In genomic region chr4:186954506-186954905, GRCh38 we compare ENCODE assay signal across 17 cellular contexts.
DNase-seq lines count a peak whose midpoint lies in the region; ATAC-seq, FAIRE-seq and TF ChIP-seq lines count a peak whose summit lies in the region.
"Had no signal": no experiment of that assay in that cellular context is flagged by ENCODE, and none has a peak within 500 bp of the region (broad histone marks: within the 10 kb centered on the region; RNA-seq: fewer than 3 reads in every experiment).

No MANE protein-coding gene starts in this region.

- no peak overlapping the region for H3K4me3 Mint-ChIP-seq in nephron
- H3K4me3 Mint-ChIP-seq in activated naive CD8-positive, alpha-beta T cell treated with anti-CD3 and anti-CD28 coated beads, Interleukin-2, amount 50 U/mL, for 24 hours = no peak overlapping the region
- H3K4me3 Mint-ChIP-seq: CD4-positive, CD25-positive, alpha-beta regulatory T cell had no signal

- H3K9me3 ChIP-seq in left ventricle myocardium inferior (replicated peaks) (no peaks in the 10 kb centered on the region), right cardiac atrium (ENCODE audit: control insufficient read depth, low read length) (no peaks in the 10 kb centered on the region)
- H3K9me3 ChIP-seq: MG63 had no signal

- H3K4me1 ChIP-seq in left ventricle myocardium inferior (no peaks in the 10 kb centered on the region), right cardiac atrium (ENCODE audit: control insufficient read depth, insufficient read depth, low read length) (no peaks in the 10 kb centered on the region), mesendoderm (ENCODE audit: control insufficient read depth, low read depth, low read length) (no peaks in the 10 kb centered on the region)

- H2AK5ac ChIP-seq in mesendoderm (ENCODE audit: low read length) = no peak overlapping the region

- H2BK5ac ChIP-seq in mesendoderm (ENCODE audit: low read length) = no peak overlapping the region

- FAIRE-seq in endometrium (lab: Jason Lieb, UNC) = peak; percentile 26

- intact Hi-C loops in left ventricle myocardium inferior (cut with micrococcal nuclease) = no loop called here
- intact Hi-C loops in right cardiac atrium (cut with DNase I) = no loop called here

- H3K56ac ChIP-seq in mesendoderm (ENCODE audit: low read length) = no peak overlapping the region

- H3K36me3 Mint-ChIP-seq in nephron (ENCODE audit: low read depth) = no peaks in the 10 kb centered on the region
- H3K36me3 Mint-ChIP-seq in activated naive CD8-positive, alpha-beta T cell treated with anti-CD3 and anti-CD28 coated beads, Interleukin-2, amount 50 U/mL, for 24 hours (ENCODE audit: low read depth) = no peaks in the 10 kb centered on the region
- H3K36me3 Mint-ChIP-seq: CD4-positive, CD25-positive, alpha-beta regulatory T cell had no signal

- H3K27ac Mint-ChIP-seq in nephron = peak overlapping the region in 2 of 3 experiments; percentile 24 to 63
- H3K27ac Mint-ChIP-seq in activated naive CD8-positive, alpha-beta T cell treated with anti-CD3 and anti-CD28 coated beads, Interleukin-2, amount 50 U/mL, for 24 hours = no peak overlapping the region

- H3K27ac ChIP-seq in left ventricle myocardium inferior (replicated peaks) (peak overlapping the region; percentile 18), right cardiac atrium (ENCODE audit: low read length) (no peak overlapping the region), mesendoderm (ENCODE audit: low read depth, low read length) (no peak overlapping the region)
- H3K27ac ChIP-seq: SK-N-MC had no signal

- peaks cover 21% of the 10 kb centered on the region for H3K4me1 Mint-ChIP-seq in nephron
- no peaks in the 10 kb centered on the region for H3K4me1 Mint-ChIP-seq in activated naive CD8-positive, alpha-beta T cell treated with anti-CD3 and anti-CD28 coated beads, Interleukin-2, amount 50 U/mL, for 24 hours
- H3K4me1 Mint-ChIP-seq: CD4-positive, CD25-positive, alpha-beta regulatory T cell had no signal

- H3K23ac ChIP-seq in mesendoderm (ENCODE audit: low read length) = no peak overlapping the region

- DNase-seq in left ventricle myocardium inferior (no peak), right cardiac atrium (no peak), AG08395 (ENCODE audit: low spot score) (no peak), mesendoderm (no peak), UCSD-AML1 (lab: John Stamatoyannopoulos, UW; ENCODE audit: unreplicated experiment) (no peak)
- no peak for DNase-seq in activated naive CD8-positive, alpha-beta T cell treated with anti-CD3 and anti-CD28 coated beads, Interleukin-2, amount 50 U/mL, for 24 hours
- DNase-seq: CD4-positive, CD25-positive, alpha-beta regulatory T cell; MG63; NCI-H1417; NCI-H1694 treated with DMSO at 0.1 percent for 48 hours; NCI-H2081 treated with DMSO at 0.1 percent for 48 hours; NCI-H2171 treated with DMSO at 0.1 percent for 48 hours; NCI-H524 treated with DMSO at 0.1 percent for 48 hours; NCI-H82 had no signal

- H3K27me3 ChIP-seq in left ventricle myocardium inferior (ENCODE audit: low read depth) = no peaks in the 10 kb centered on the region
- no peaks in the 10 kb centered on the region for H3K27me3 ChIP-seq in right cardiac atrium (ENCODE audit: control insufficient read depth, insufficient read depth)
- H3K27me3 ChIP-seq in mesendoderm (ENCODE audit: insufficient read depth, low read length, poor library complexity) = no peaks in the 10 kb centered on the region
- H3K27me3 ChIP-seq: MG63 had no signal

- no peak overlapping the region for H3K18ac ChIP-seq in mesendoderm (ENCODE audit: low read length)

- no peaks in the 10 kb centered on the region for H3K79me2 ChIP-seq in mesendoderm (ENCODE audit: control insufficient read depth, insufficient read depth, low read length)

- peaks cover 3% of the 10 kb centered on the region for H3K9me3 Mint-ChIP-seq in nephron
- H3K9me3 Mint-ChIP-seq in activated naive CD8-positive, alpha-beta T cell treated with anti-CD3 and anti-CD28 coated beads, Interleukin-2, amount 50 U/mL, for 24 hours = no peaks in the 10 kb centered on the region

- 58% methylated on average over 5 of the region's 5 CpGs for WGBS in right cardiac atrium
- WGBS in mesendoderm (ENCODE audit: extremely low coverage, insufficient coverage, low lambda C conversion rate) = no CpG with 5 or more reads among the region's 5 CpGs

- no peak overlapping the region for H3K9ac ChIP-seq in mesendoderm (ENCODE audit: low read length)

- H3K4me2 ChIP-seq in mesendoderm (ENCODE audit: low read length) = no peak overlapping the region

- H2BK120ac ChIP-seq in mesendoderm (ENCODE audit: low read depth, low read length) = no peak overlapping the region

- H4K8ac ChIP-seq in mesendoderm (ENCODE audit: low read depth, low read length) = no peak overlapping the region

- H3K27me3 Mint-ChIP-seq in nephron (ENCODE audit: low read depth) = peaks cover 4% of the 10 kb centered on the region
- no peaks in the 10 kb centered on the region for H3K27me3 Mint-ChIP-seq in activated naive CD8-positive, alpha-beta T cell treated with anti-CD3 and anti-CD28 coated beads, Interleukin-2, amount 50 U/mL, for 24 hours
- H3K27me3 Mint-ChIP-seq: CD4-positive, CD25-positive, alpha-beta regulatory T cell had no signal

- TF ChIP-seq CTCF in left ventricle myocardium inferior (IDR thresholded peaks at IDR 0.05; ENCODE audit: borderline replicate concordance) = no peak
- TF ChIP-seq CTCF in nephron (IDR thresholded peaks at IDR 0.05; ENCODE audit: unreplicated experiment in 3 of 3) = no peak

- no peak overlapping the region for H3K4ac ChIP-seq in mesendoderm (ENCODE audit: low read depth, low read length)

- H3K79me1 ChIP-seq in mesendoderm (ENCODE audit: low read length) = no peaks in the 10 kb centered on the region

- ATAC-seq in right cardiac atrium = no peak
- ATAC-seq in activated naive CD8-positive, alpha-beta T cell treated with anti-CD3 and anti-CD28 coated beads, Interleukin-2, amount 50 U/mL, for 24 hours = no peak

- H4K5ac ChIP-seq in mesendoderm (ENCODE audit: low read length) = no peak overlapping the region

- no peaks in the 10 kb centered on the region for H3K36me3 ChIP-seq in left ventricle myocardium inferior
- no peaks in the 10 kb centered on the region for H3K36me3 ChIP-seq in mesendoderm (ENCODE audit: control insufficient read depth, insufficient read depth, low read length)
- H3K36me3 ChIP-seq: MG63 had no signal

- no peak overlapping the region for H2BK15ac ChIP-seq in mesendoderm (replicated peaks; ENCODE audit: low read depth)

- H3K4me3 ChIP-seq in left ventricle myocardium inferior (no peak overlapping the region), right cardiac atrium (ENCODE audit: low read length) (no peak overlapping the region), mesendoderm (ENCODE audit: low read length) (no peak overlapping the region)
- H3K4me3 ChIP-seq: MG63, SK-N-MC had no signal
